Comparison of ENCODE assay signal across 27 cellular contexts in the genomic region with DNA sequence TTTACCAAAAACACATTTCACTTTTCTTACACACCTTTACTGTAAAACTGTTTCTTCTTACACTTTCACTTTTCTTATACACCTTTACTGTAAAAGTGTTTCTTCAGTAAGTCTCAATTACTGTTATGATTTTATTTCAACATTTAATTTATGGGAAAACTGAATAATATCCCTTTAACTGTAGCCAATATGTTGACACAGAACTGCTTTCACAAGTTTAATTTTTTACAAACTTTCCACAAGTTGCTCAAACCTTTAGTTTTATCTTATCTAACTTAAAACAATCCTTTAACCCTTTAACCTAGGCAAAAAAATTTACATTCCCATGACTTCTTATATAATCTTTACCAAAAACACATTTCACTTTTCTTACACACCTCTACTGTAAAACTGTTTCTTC.
"Had no signal": no experiment of that assay in that cellular context is flagged by ENCODE, and none has a peak within 500 bp of the region (broad histone marks: within the 10 kb centered on the region; RNA-seq: fewer than 3 reads in every experiment).

No MANE protein-coding gene starts in this region.

- H3K36me3 ChIP-seq: esophagus muscularis mucosa, gastroesophageal sphincter, heart left ventricle, neutrophil, thoracic aorta, tibial nerve, upper lobe of left lung had no signal

- FAIRE-seq: endothelial cell of umbilical vein, urothelium cell line had no signal

- H3K4me2 ChIP-seq: hepatocyte had no signal

- H3K4me3 ChIP-seq: coronary artery, esophagus muscularis mucosa, gastroesophageal sphincter, heart left ventricle, hepatocyte, mucosa of descending colon, psoas muscle, skin epidermis, thoracic aorta, tibial nerve, upper lobe of left lung had no signal

- H3K27ac ChIP-seq: coronary artery, esophagus muscularis mucosa, foreskin keratinocyte, gastroesophageal sphincter, heart left ventricle, hepatocyte, neutrophil, psoas muscle, skin epidermis, thoracic aorta, tibial nerve, upper lobe of left lung had no signal

- DNase-seq: dermis blood vessel endothelial cell; effector memory CD4-positive, alpha-beta T cell; foreskin keratinocyte; heart left ventricle; kidney glomerular epithelial cell; left colon; mesenchymal stem cell; mucosa of descending colon; naive B cell; posterior cingulate gyrus; psoas muscle; right cardiac atrium; stimulated activated CD4-positive, alpha-beta T cell treated with anti-CD3 and anti-CD28 coated beads, Interleukin-15, amount 100 ng/mL, for 24 hours; stimulated activated CD4-positive, alpha-beta T cell treated with anti-CD3 and anti-CD28 coated beads, Interleukin-2, amount 100 ng/mL, for 48 hours; stimulated activated naive B cell treated with anti-CD40 and anti-IgM and Interleukin-4, amounts not matched to agents 10 μg/mL and 1 μg/mL and 100 μg/mL, for 72 hours; upper lobe of left lung had no signal

- H3K9me3 ChIP-seq: esophagus muscularis mucosa, gastroesophageal sphincter, mucosa of descending colon, neutrophil, psoas muscle, thoracic aorta, tibial nerve had no signal

- ATAC-seq: foreskin keratinocyte; gastroesophageal sphincter; heart left ventricle; left colon; mucosa of descending colon; natural killer cell treated with Interleukin-12 subunit alpha and Interleukin-12 subunit beta and Interleukin-15 and Interleukin-18, amount 100 ng/mL, for 72 hours; psoas muscle; right cardiac atrium; stimulated activated naive B cell treated with anti-CD40 and anti-IgM and Interleukin-4, amounts not matched to agents 10 μg/mL and 1 μg/mL and 100 μg/mL, for 72 hours had no signal

- H3K4me1 ChIP-seq: esophagus muscularis mucosa, foreskin keratinocyte, gastroesophageal sphincter, heart left ventricle, psoas muscle, tibial nerve, upper lobe of left lung had no signal

- H3K27me3 ChIP-seq: esophagus muscularis mucosa, gastroesophageal sphincter, hepatocyte, tibial nerve, upper lobe of left lung had no signal
